In genomic region chr10:86506499-86506898, GRCh38 we compare ENCODE assay signal across 18 cellular contexts. TPM values are rescaled to one million over a fixed set of nuclear protein-coding genes. Genes with fewer than 3 reads are reported as not detected.
A peak's percentile ranks its signal among the peaks of the same experiment; 100 is the strongest.
DNase-seq lines count a peak whose midpoint lies in the region; ATAC-seq, FAIRE-seq and TF ChIP-seq lines count a peak whose summit lies in the region.
"Had no signal": no experiment of that assay in that cellular context is flagged by ENCODE, and none has a peak within 500 bp of the region (broad histone marks: within the 10 kb centered on the region; RNA-seq: fewer than 3 reads in every experiment).

No MANE protein-coding gene starts in this region.

- POLR2A ChIA-PET in GM12878 (lab: Charles Lee): no interaction called here

- no peak overlapping the region for H2AFZ ChIP-seq in GM12878 (ENCODE audit: control insufficient read depth, low read depth, low read length)

- H3K36me3 ChIP-seq in GM12878 (ENCODE audit: control insufficient read depth in 2 of 2, insufficient read depth in 2 of 2, low read length in 1 of 2) (peaks cover 2 to 23% of the 10 kb centered on the region in 2 experiments), psoas muscle (ENCODE audit: insufficient read depth in 1 of 2, low read depth in 1 of 2) (peaks cover 0 to 14% of the 10 kb centered on the region in 2 donors), brain microvascular endothelial cell (replicated peaks) (peaks cover 6% of the 10 kb centered on the region)

- H3K4me2 ChIP-seq in GM12878 (ENCODE audit: control insufficient read depth, insufficient read depth): no peak overlapping the region

- no peak overlapping the region for H3K4me3 Mint-ChIP-seq in activated T-cell treated with anti-CD3 and anti-CD28 coated beads, Interleukin-2, amount 50 U/mL, for 24 hours

- SMC1A ChIA-PET in GM12878 (lab: Charles Lee; ENCODE audit: uncharacterized antibody, unreplicated experiment): no interaction called here

- H3K27ac Mint-ChIP-seq in activated T-cell treated with anti-CD3 and anti-CD28 coated beads, Interleukin-2, amount 50 U/mL, for 24 hours: peak overlapping the region; percentile 1

- H3K27ac ChIP-seq in GM12878 (ENCODE audit: control insufficient read depth, insufficient read depth) (no peak overlapping the region), psoas muscle (peak overlapping the region; percentile 65), brain microvascular endothelial cell (no peak overlapping the region)
- H3K27ac ChIP-seq: testis had no signal

- peaks cover 69% of the 10 kb centered on the region for H3K79me2 ChIP-seq in GM12878 (ENCODE audit: control insufficient read depth, insufficient read depth, low read length)

- DNase-seq in activated T-cell treated with anti-CD3 and anti-CD28 coated beads, Interleukin-2, amount 50 U/mL, for 24 hours: no peak
- no peak for DNase-seq in activated T-cell treated with anti-CD3 and anti-CD28 coated beads, Interleukin-2, amount 50 U/mL, for 48 hours
- DNase-seq in HK-2 (ENCODE audit: unreplicated experiment) (peak; percentile 15), GM12878 (ENCODE audit: low read depth, low spot score) (no peak), psoas muscle (no peak), erythroblast (lab: John Stamatoyannopoulos, UW) (no peak), brain microvascular endothelial cell (no peak)
- DNase-seq: activated CD4-positive, alpha-beta T cell treated with anti-CD3 and anti-CD28 coated beads, Interleukin-2, amount 50 U/mL, for 4 hours; activated gamma-delta T cell; DMS 273 treated with DMSO at 0.1 percent for 48 hours; glutamatergic neuron; NCI-H1436 treated with DMSO at 0.1 percent for 48 hours; NCI-H524; RPMI8226; T1000; testis had no signal

- WGBS in GM12878 (ENCODE audit: insufficient coverage, insufficient replicate concordance, low lambda C conversion rate, missing lambda C conversion rate): 30% methylated on average over 4 of the region's 4 CpGs
- 34 to 67% (median 38%) methylated on average over 4 of the region's 4 CpGs for WGBS in psoas muscle, 3 donors

- peaks cover 53% of the 10 kb centered on the region for H3K36me3 Mint-ChIP-seq in activated T-cell treated with anti-CD3 and anti-CD28 coated beads, Interleukin-2, amount 50 U/mL, for 24 hours (ENCODE audit: low read depth)

- no peak for TF ChIP-seq CTCF in GM12878 (IDR thresholded peaks at IDR 0.05 in 2 of 3, conservative IDR thresholded peaks at IDR 0.05 in 1 of 3; ENCODE audit: control insufficient read depth in 2 of 3, extremely low read depth in 1 of 3, insufficient read depth in 1 of 3, low read depth in 3 of 3, low read length in 3 of 3)
- no peak for TF ChIP-seq CTCF in psoas muscle (IDR thresholded peaks at IDR 0.05)
- no peak for TF ChIP-seq CTCF in brain microvascular endothelial cell (IDR thresholded peaks at IDR 0.05; ENCODE audit: low read depth, low read length, missing control alignments)

- no peak for TF ChIP-seq RAD21 in GM12878 (IDR thresholded peaks at IDR 0.05; ENCODE audit: insufficient read depth, low read depth, low read length)

- no peaks in the 10 kb centered on the region for H3K27me3 Mint-ChIP-seq in activated T-cell treated with anti-CD3 and anti-CD28 coated beads, Interleukin-2, amount 50 U/mL, for 24 hours

- no TSS peak for BruUV-seq in GM12878 (replicated peaks; lab: Mats Ljungman, UMichigan)

- intact Hi-C loops in GM12878 (cut with micrococcal nuclease; ENCODE audit: unreplicated experiment): no loop called here
- intact Hi-C loops in psoas muscle (cut with DNase I): no loop called here

- no peak for TF ChIP-seq EP300 in GM12878 (IDR thresholded peaks at IDR 0.05; ENCODE audit: borderline replicate concordance in 1 of 2, control insufficient read depth in 1 of 2, low read depth in 2 of 2, low read length in 2 of 2)

- H3K4me1 ChIP-seq in GM12878 (ENCODE audit: control insufficient read depth, insufficient read depth, low read length) (peaks cover 6% of the 10 kb centered on the region), psoas muscle (peaks cover 58% of the 10 kb centered on the region)

- no peak for TF ChIP-seq POLR2A in GM12878 (IDR thresholded peaks at IDR 0.05; ENCODE audit: low read depth, low read length)
- no peak for TF ChIP-seq POLR2A in erythroblast (IDR thresholded peaks at IDR 0.05; ENCODE audit: low read length)

- CTCF ChIA-PET in GM12878 (lab: Yijun Ruan, JAX): interaction anchor here (1.0 kb wide), 2 partner anchors 9 to 78 kb away, joined by 3 read pairs; no protein-coding TSS in a partner anchor

- H3K9ac ChIP-seq in GM12878 (ENCODE audit: control insufficient read depth, insufficient read depth, low read length): no peak overlapping the region

- in situ Hi-C loops in GM12878 (cut with MboI) (no loop called here), brain microvascular endothelial cell (cut with HindIII; ENCODE audit: low pct_ligation_motif_present, low sequenced_read_pairs) (no loop called here)

- H4K20me1 ChIP-seq in GM12878 (ENCODE audit: control insufficient read depth, insufficient read depth): peaks cover 3% of the 10 kb centered on the region; the same call in 1 of the 2 replicates

- ATAC-seq in GM12878: peak; percentile 55
- ATAC-seq in psoas muscle: peak; percentile 50 to 80 (median 64)
- no peak for ATAC-seq in HG02840 (IDR thresholded peaks at IDR 0.05; ENCODE audit: low FRiP score, unreplicated experiment)
- ATAC-seq: HepG2 had no signal

- H3K27me3 ChIP-seq in GM12878 (replicated peaks in 1 of 2; ENCODE audit: control insufficient read depth in 2 of 2, insufficient read depth in 2 of 2, low read length in 1 of 2) (no peaks in the 10 kb centered on the region), psoas muscle (ENCODE audit: insufficient read depth in 3 of 3, low read length in 2 of 3) (no peaks in the 10 kb centered on the region), brain microvascular endothelial cell (replicated peaks) (no peaks in the 10 kb centered on the region)
- H3K27me3 ChIP-seq: testis had no signal

- FAIRE-seq in GM12878 (lab: Jason Lieb, UNC): no peak
- FAIRE-seq: HepG2 had no signal

- RAD21 ChIA-PET in GM12878 (lab: Charles Lee; ENCODE audit: unreplicated experiment): interaction anchor here (0.6 kb wide), 1 partner anchor 30 kb away, joined by 3 read pairs; no protein-coding TSS in a partner anchor

- no peaks in the 10 kb centered on the region; the same call in 2 of the 3 replicates for H3K9me3 ChIP-seq in GM12878 (replicated peaks; ENCODE audit: control insufficient read depth, insufficient read depth, low read length)
- H3K9me3 ChIP-seq in psoas muscle: no peaks in the 10 kb centered on the region
- H3K9me3 ChIP-seq: testis had no signal

- H3K4me3 ChIP-seq in GM12878 (0 out of 2 replicates have a peak overlapping the region, but pooled peaks have one; percentile 2), psoas muscle (no peak overlapping the region), brain microvascular endothelial cell (ENCODE audit: low read depth, low read length) (no peak overlapping the region)
- H3K4me3 ChIP-seq: testis had no signal

- H3K4me1 Mint-ChIP-seq in activated T-cell treated with anti-CD3 and anti-CD28 coated beads, Interleukin-2, amount 50 U/mL, for 24 hours (ENCODE audit: low read depth): peaks cover 40% of the 10 kb centered on the region

- H3K9me3 Mint-ChIP-seq in activated T-cell treated with anti-CD3 and anti-CD28 coated beads, Interleukin-2, amount 50 U/mL, for 24 hours: no peaks in the 10 kb centered on the region

TF ChIP-seq in GM12878, 131 proteins besides CTCF, POLR2A, EP300 and RAD21:
- TF ChIP-seq SIX5 (IDR thresholded peaks at IDR 0.05; ENCODE audit: low read depth, low read length, severe bottlenecking) (no peak), FOXK2 (IDR thresholded peaks at IDR 0.05) (no peak), CHD1 (IDR thresholded peaks at IDR 0.05; ENCODE audit: low read depth, low read length) (no peak), ATF2 (IDR thresholded peaks at IDR 0.05; ENCODE audit: low read length) (no peak)

RNA-seq across cellular contexts. Expression of gene WAPL, which starts 15.1 kb away (rescaled TPM):
- total RNA-seq in GM12878 (2013; cell fraction: nucleolus; rRNA removed): 71.4 and 74.0 TPM in 2 replicates
- 31.6 and 42.6 TPM in 2 replicates for total RNA-seq in GM12878 (2014; rRNA removed)
- 43.4 and 45.8 TPM in 2 replicates for total RNA-seq in GM12878 (2014; rRNA removed; fragmentation: Illumina TruSeq; extraction: Trizol)
- 31.2 and 31.3 TPM in 2 replicates for total RNA-seq in GM12878 (2021)
- 21.1 TPM for polyA plus RNA-seq in GM12878 (2011; ENCODE audit: low read depth)
- polyA plus RNA-seq in GM12878 (2011; rRNA removed): 25.2 and 30.3 TPM in 2 replicates
- polyA plus RNA-seq in GM12878 (2011; cell fraction: cytosol; rRNA removed): 9.3 and 12.5 TPM in 2 replicates
- 12.7 and 15.3 TPM in 2 replicates for polyA plus RNA-seq in GM12878 (2011; cell fraction: nucleus; rRNA removed)
- 23.9 and 24.0 TPM in 2 replicates for polyA plus RNA-seq in GM12878 (2012)
- 30.1 and 40.2 TPM in 2 replicates for polyA plus RNA-seq in GM12878 (2014; fragmentation: Illumina TruSeq; extraction: Trizol)
- 10 to 100 TPM; 15.7 to 18.5 TPM for polyA plus RNA-seq in GM12878 (2014; fragmentation: Nextera tagmentation; extraction: Ambion mirVana)
- 18.4 and 20.3 TPM in 2 replicates for polyA plus RNA-seq in GM12878 (2014; rRNA removed)
- 10 to 100 TPM; 27.8 to 31.0 TPM for polyA plus RNA-seq in GM12878 (2016; fragmentation: Nextera tagmentation; extraction: Ambion mirVana)
- polyA minus RNA-seq in GM12878 (2011; rRNA and poly(A)+ RNA removed): 25.9 and 48.6 TPM in 2 replicates
- 19.8 and 25.7 TPM in 2 replicates for polyA minus RNA-seq in GM12878 (2011; cell fraction: cytosol; rRNA and poly(A)+ RNA removed)
- 13.3 and 25.1 TPM in 2 replicates for polyA minus RNA-seq in GM12878 (2011; cell fraction: nucleus; rRNA and poly(A)+ RNA removed)
- 10 to 100 TPM; 31.5 to 42.4 (median 39.7) TPM for total RNA-seq in psoas muscle
- 10 to 100 TPM; 20.0 to 63.7 (median 22.4) TPM for polyA plus RNA-seq in psoas muscle
